12 cellular contexts compared by ENCODE assay signal in genomic region chr9:88992556-88992955, GRCh38. TPM values are rescaled to one million over a fixed set of nuclear protein-coding genes. Genes with fewer than 3 reads are reported as not detected.
DNase-seq lines count a peak whose midpoint lies in the region; ATAC-seq and TF ChIP-seq lines count a peak whose summit lies in the region.
"Had no signal": no experiment of that assay in that cellular context is flagged by ENCODE, and none has a peak within 500 bp of the region (broad histone marks: within the 10 kb centered on the region; RNA-seq: fewer than 3 reads in every experiment).

No MANE protein-coding gene starts in this region.

- 88% methylated on average over 4 of the region's 4 CpGs for WGBS in mammary epithelial cell (ENCODE audit: low coverage, missing lambda C conversion rate)
- 76 to 92% methylated on average over 4 of the region's 4 CpGs for WGBS in transverse colon (ENCODE audit: low coverage in 1 of 2), 2 donors

- BruUV-seq in mammary epithelial cell (replicated peaks; lab: Mats Ljungman, UMichigan): no TSS peak

- H3K4me3 ChIP-seq in mammary epithelial cell (replicated peaks in 1 of 3; ENCODE audit: insufficient read depth in 1 of 3, low read depth in 2 of 3, low read length in 3 of 3) (peak overlapping the region in 2 of 3 experiments; percentile 67 to 75), transverse colon (peak overlapping the region in 3 of 4 donors; percentile 38 to 72 (median 59))

- no peak for TF ChIP-seq POLR2A in transverse colon (IDR thresholded peaks at IDR 0.05)

- H3K27ac Mint-ChIP-seq in activated T-cell treated with anti-CD3 and anti-CD28 coated beads, Interleukin-2, amount 50 U/mL, for 72 hours: no peak overlapping the region
- H3K27ac Mint-ChIP-seq: B cell had no signal

- peak overlapping the region; percentile 54 to 72 for H3K4me3 Mint-ChIP-seq in activated T-cell treated with anti-CD3 and anti-CD28 coated beads, Interleukin-2, amount 50 U/mL, for 72 hours

- peak overlapping the region; percentile 76 for H3K4me2 ChIP-seq in mammary epithelial cell (ENCODE audit: insufficient read depth, low read depth, low read length)

- H3K79me2 ChIP-seq in mammary epithelial cell (ENCODE audit: insufficient read depth, low read length): peaks cover 22% of the 10 kb centered on the region

- H3K4me1 Mint-ChIP-seq in activated T-cell treated with anti-CD3 and anti-CD28 coated beads, Interleukin-2, amount 50 U/mL, for 72 hours (ENCODE audit: low read depth): peaks cover 27% of the 10 kb centered on the region

- H3K36me3 ChIP-seq in mammary epithelial cell (ENCODE audit: insufficient read depth, low read length) (no peaks in the 10 kb centered on the region), transverse colon (no peaks in the 10 kb centered on the region)

- H3K9me3 ChIP-seq in mammary epithelial cell (replicated peaks; ENCODE audit: insufficient read depth, low read length): no peaks in the 10 kb centered on the region
- no peaks in the 10 kb centered on the region for H3K9me3 ChIP-seq in transverse colon

- H3K27me3 Mint-ChIP-seq in activated T-cell treated with anti-CD3 and anti-CD28 coated beads, Interleukin-2, amount 50 U/mL, for 72 hours (ENCODE audit: low read depth): peaks cover 46% of the 10 kb centered on the region

- intact Hi-C loops in mammary epithelial cell (cut with micrococcal nuclease) (no loop called here), transverse colon (cut with DNase I; ENCODE audit: low total_unique reads) (no loop called here)

- H3K4me1 ChIP-seq in mammary epithelial cell (ENCODE audit: insufficient read depth, low read length): peaks cover 16% of the 10 kb centered on the region
- peaks cover 3 to 42% (median 6%) of the 10 kb centered on the region in 4 donors for H3K4me1 ChIP-seq in transverse colon

- H3K36me3 Mint-ChIP-seq in activated T-cell treated with anti-CD3 and anti-CD28 coated beads, Interleukin-2, amount 50 U/mL, for 72 hours (ENCODE audit: insufficient read depth in 2 of 2): no peaks in the 10 kb centered on the region

- DNase-seq in activated T-cell treated with anti-CD3 and anti-CD28 coated beads, Interleukin-2, amount 50 U/mL, for 72 hours: no peak
- no peak for DNase-seq in activated T-cell treated with anti-CD3 and anti-CD28 coated beads for 4 hours
- no peak for DNase-seq in mammary epithelial cell
- DNase-seq in mesenteric fat pad (ENCODE audit: low spot score): peak; percentile 26
- DNase-seq in transverse colon: no peak
- no peak for DNase-seq in cerebellar nuclear complex (lab: John Stamatoyannopoulos, UW)
- no peak for DNase-seq in medulla oblongata (ENCODE audit: extremely low spot score)
- DNase-seq in HEK293T (ENCODE audit: extremely low spot score): no peak
- DNase-seq: activated CD4-positive, alpha-beta T cell treated with anti-CD3 and anti-CD28 coated beads for 4 hours; NCI-H1436 treated with DMSO at 0.1 percent for 48 hours; stimulated activated CD8-positive, alpha-beta memory T cell treated with anti-CD3 and anti-CD28 coated beads, Interleukin-4, amount 100 ng/mL, for 48 hours had no signal

- no peak for TF ChIP-seq CTCF in mammary epithelial cell (conservative IDR thresholded peaks at IDR 0.05 in 1 of 2, IDR thresholded peaks at IDR 0.05 in 1 of 2; ENCODE audit: extremely low read depth in 1 of 2, insufficient read depth in 1 of 2, low read depth in 1 of 2, low read length in 2 of 2)
- TF ChIP-seq CTCF in transverse colon (IDR thresholded peaks at IDR 0.05): no peak

- no peaks in the 10 kb centered on the region for H3K27me3 ChIP-seq in mammary epithelial cell (ENCODE audit: insufficient read depth, low read length)
- peaks cover 35% of the 10 kb centered on the region for H3K27me3 ChIP-seq in transverse colon

- dilution Hi-C loops in mammary epithelial cell (cut with HindIII; ENCODE audit: low sequenced_read_pairs): no loop called here

- no peak overlapping the region for H3K9ac ChIP-seq in mammary epithelial cell (ENCODE audit: insufficient read depth, low read length)

- POLR2A ChIA-PET in HEK293T (lab: Yijun Ruan, JAX): no interaction called here

- no peaks in the 10 kb centered on the region for H3K9me3 Mint-ChIP-seq in activated T-cell treated with anti-CD3 and anti-CD28 coated beads, Interleukin-2, amount 50 U/mL, for 72 hours

- CTCF ChIA-PET in mammary epithelial cell (lab: Charles Lee; ENCODE audit: low non-redundant PET): no interaction called here
- CTCF ChIA-PET in HEK293T (lab: Yijun Ruan, JAX): no interaction called here

- no peak overlapping the region for H2AFZ ChIP-seq in mammary epithelial cell (ENCODE audit: low read depth, low read length)

- no peak for TF ChIP-seq EP300 in transverse colon (IDR thresholded peaks at IDR 0.05; ENCODE audit: low read depth)

- H3K27ac ChIP-seq in mammary epithelial cell (ENCODE audit: insufficient read depth, low read depth, low read length) (no peak overlapping the region), transverse colon (no peak overlapping the region)

- no peaks in the 10 kb centered on the region for H4K20me1 ChIP-seq in mammary epithelial cell (ENCODE audit: insufficient read depth, low read length)

- in situ Hi-C loops in mammary epithelial cell (cut with MboI; ENCODE audit: low sequenced_read_pairs in 2 of 2) (loop anchor here in 1 of 2 donors (10.0 kb wide), 1 partner anchor 268 kb away; no protein-coding TSS in a partner anchor), transverse colon (cut with MboI; ENCODE audit: low pct_ligation_motif_present in 1 of 4, low pct_unique_long_range_greater_than_20kb in 1 of 4, low sequenced_read_pairs in 3 of 4) (loop anchor here in 1 of 4 donors (25.0 kb wide), 1 partner anchor 1305 kb away; no protein-coding TSS in a partner anchor)

- ATAC-seq in activated T-cell treated with anti-CD3 and anti-CD28 coated beads, Interleukin-2, amount 50 U/mL, for 72 hours (replicated peaks in 1 of 2): no peak

TF ChIP-seq in HEK293T, 16 proteins besides CTCF, POLR2A, EP300 and RAD21:
- TF ChIP-seq FOXA1 (IDR thresholded peaks at IDR 0.05) (no peak), FOXM1 (IDR thresholded peaks at IDR 0.05; ENCODE audit: borderline replicate concordance) (no peak), BHLHE40 (IDR thresholded peaks at IDR 0.05; ENCODE audit: borderline replicate concordance) (no peak), NFRKB (IDR thresholded peaks at IDR 0.05) (no peak), PKNOX1 (IDR thresholded peaks at IDR 0.05) (no peak), ELF4 (IDR thresholded peaks at IDR 0.05) (no peak), SP1 (IDR thresholded peaks at IDR 0.05) (no peak), L3MBTL2 (conservative IDR thresholded peaks at IDR 0.05) (no peak), LEF1 (IDR thresholded peaks at IDR 0.05; ENCODE audit: borderline replicate concordance) (no peak), CTBP1 (IDR thresholded peaks at IDR 0.05; ENCODE audit: borderline replicate concordance) (no peak), FOXK2 (IDR thresholded peaks at IDR 0.05) (no peak), HDGF (IDR thresholded peaks at IDR 0.05; ENCODE audit: borderline replicate concordance) (no peak), SUZ12 (IDR thresholded peaks at IDR 0.05) (no peak), ARNT (IDR thresholded peaks at IDR 0.05) (no peak)
TF ChIP-seq in HEK293T: peak in this region for 0.

RNA-seq across cellular contexts. Expression of gene S1PR3, which starts 1.3 kb away (rescaled TPM):
- total RNA-seq in activated T-cell treated with anti-CD3 and anti-CD28 coated beads, Interleukin-2, amount 50 U/mL, for 72 hours: under 1 TPM; 0.48 to 0.76 TPM
- total RNA-seq in mammary epithelial cell: 1 to 10 TPM; 2.5 to 6.0 TPM
- 7.6 TPM for polyA plus RNA-seq in mammary epithelial cell
- polyA minus RNA-seq in mammary epithelial cell: 10.3 TPM
- 13.9 TPM for total RNA-seq in mesenteric fat pad
- total RNA-seq in transverse colon: 10 to 100 TPM in 2 of 4 donors, 1 to 10 TPM in 2; 2.0 to 13.5 (median 8.3) TPM
- total RNA-seq: B cell had no signal
